ENCODE assay signal across 8 cellular contexts in genomic region chr12:57603758-57604453, GRCh38. TPM values are rescaled to one million over a fixed set of nuclear protein-coding genes. Genes with fewer than 3 reads are reported as not detected.
DNase-seq lines count a peak whose midpoint lies in the region; ATAC-seq and TF ChIP-seq lines count a peak whose summit lies in the region.

No MANE protein-coding gene starts in this region.

- H3K4me3 ChIP-seq in ovary, result peak overlapping the region; percentile 56

- peak overlapping the region; percentile 85 for H3K27ac Mint-ChIP-seq in activated T-cell treated with anti-CD3 and anti-CD28 coated beads, Interleukin-2, amount 50 U/mL, for 24 hours
- H3K27ac Mint-ChIP-seq in activated CD8-positive, alpha-beta T cell treated with anti-CD3 and anti-CD28 coated beads for 36 hours, result peak overlapping the region; percentile 81

- 2 to 7% (median 4%) methylated on average over 6 of the region's 6 CpGs for WGBS in ovary, 3 donors

- H3K36me3 Mint-ChIP-seq in activated T-cell treated with anti-CD3 and anti-CD28 coated beads, Interleukin-2, amount 50 U/mL, for 24 hours (ENCODE audit: low read depth), result peaks cover 49% of the 10 kb centered on the region
- H3K36me3 Mint-ChIP-seq in activated CD8-positive, alpha-beta T cell treated with anti-CD3 and anti-CD28 coated beads for 36 hours (ENCODE audit: low read depth), result peaks cover 19% of the 10 kb centered on the region

- no peak for TF ChIP-seq POLR2A in ovary (IDR thresholded peaks at IDR 0.05)

- H3K4me3 Mint-ChIP-seq in activated T-cell treated with anti-CD3 and anti-CD28 coated beads, Interleukin-2, amount 50 U/mL, for 24 hours, result peak overlapping the region; percentile 79
- H3K4me3 Mint-ChIP-seq in activated CD8-positive, alpha-beta T cell treated with anti-CD3 and anti-CD28 coated beads for 36 hours, result peak overlapping the region; percentile 74

- intact Hi-C loops in activated CD8-positive, alpha-beta T cell treated with anti-CD3 and anti-CD28 coated beads for 36 hours (cut with micrococcal nuclease), result no loop called here
- intact Hi-C loops in Right ventricle myocardium superior (cut with DNase I) (no loop called here), ovary (cut with DNase I) (no loop called here)

- peaks cover 3% of the 10 kb centered on the region for H3K4me1 ChIP-seq in ovary (ENCODE audit: insufficient read depth)

- ATAC-seq in activated CD8-positive, alpha-beta T cell treated with anti-CD3 and anti-CD28 coated beads for 36 hours, result no peak
- peak; percentile 64 for ATAC-seq in Right ventricle myocardium superior (ENCODE audit: poor library complexity)

- H3K4me1 Mint-ChIP-seq in activated T-cell treated with anti-CD3 and anti-CD28 coated beads, Interleukin-2, amount 50 U/mL, for 24 hours (ENCODE audit: low read depth), result peaks cover 29% of the 10 kb centered on the region
- peaks cover 25% of the 10 kb centered on the region for H3K4me1 Mint-ChIP-seq in activated CD8-positive, alpha-beta T cell treated with anti-CD3 and anti-CD28 coated beads for 36 hours (ENCODE audit: low read depth)

- no peak for TF ChIP-seq CTCF in activated CD8-positive, alpha-beta T cell treated with anti-CD3 and anti-CD28 coated beads for 36 hours (IDR thresholded peaks at IDR 0.05)
- TF ChIP-seq CTCF in ovary (IDR thresholded peaks at IDR 0.05), result no peak

- CTCF ChIA-PET in activated CD8-positive, alpha-beta T cell treated with anti-CD3 and anti-CD28 coated beads for 36 hours (lab: Charles Lee), result no interaction called here

- TF ChIP-seq EP300 in ovary (IDR thresholded peaks at IDR 0.05), result no peak

- H3K27me3 Mint-ChIP-seq in activated T-cell treated with anti-CD3 and anti-CD28 coated beads, Interleukin-2, amount 50 U/mL, for 24 hours, result no peaks in the 10 kb centered on the region
- H3K27me3 Mint-ChIP-seq in activated CD8-positive, alpha-beta T cell treated with anti-CD3 and anti-CD28 coated beads for 36 hours, result no peaks in the 10 kb centered on the region

- no peaks in the 10 kb centered on the region for H3K9me3 ChIP-seq in ovary

- H3K36me3 ChIP-seq in ovary, result no peaks in the 10 kb centered on the region

- POLR2A ChIA-PET in activated CD8-positive, alpha-beta T cell treated with anti-CD3 and anti-CD28 coated beads for 36 hours (lab: Charles Lee), result interaction anchor here (0.6 to 4.4 kb wide), 6 partner anchors 8 to 145 kb away, joined by 3 to 27 read pairs (median 3); no protein-coding TSS in a partner anchor

- no peaks in the 10 kb centered on the region for H3K9me3 Mint-ChIP-seq in activated T-cell treated with anti-CD3 and anti-CD28 coated beads, Interleukin-2, amount 50 U/mL, for 24 hours
- H3K9me3 Mint-ChIP-seq in activated CD8-positive, alpha-beta T cell treated with anti-CD3 and anti-CD28 coated beads for 36 hours, result no peaks in the 10 kb centered on the region

- H3K27ac ChIP-seq in ovary, result peak overlapping the region; percentile 94 to 98

- H3K27me3 ChIP-seq in ovary, result no peaks in the 10 kb centered on the region

- DNase-seq in activated T-cell treated with anti-CD3 and anti-CD28 coated beads, Interleukin-2, amount 50 U/mL, for 24 hours, result no peak
- DNase-seq in activated T-cell treated with anti-CD3 and anti-CD28 coated beads for 4 hours (no peak), Right ventricle myocardium superior (no peak), ovary (peak; percentile 61 to 77 (median 65)), NOMO-1 treated with dmso at 0.1 percent for 144 hours (lab: John Stamatoyannopoulos, UW; ENCODE audit: unreplicated experiment) (no peak)
- no peak for DNase-seq in activated CD8-positive, alpha-beta T cell treated with anti-CD3 and anti-CD28 coated beads for 36 hours
- DNase-seq in stimulated activated CD4-positive, alpha-beta T cell treated with anti-CD3 and anti-CD28 coated beads, Interleukin-12 subunit alpha, Interleukin-12 subunit beta, amount 100 ng/mL, for 4 hours, result no peak
- no peak for DNase-seq in activated CD4-positive, CD25-positive, alpha-beta regulatory T cell treated with anti-CD3 and anti-CD28 coated beads, Interleukin-2, amount 50 U/mL, for 72 hours

RNA-seq across cellular contexts. Expression of gene DTX3, which starts 0.7 kb away (rescaled TPM):
- 10 to 100 TPM; 13.7 to 15.1 TPM for total RNA-seq in activated CD8-positive, alpha-beta T cell treated with anti-CD3 and anti-CD28 coated beads for 36 hours
- total RNA-seq in Right ventricle myocardium superior (21.7 TPM), ovary (10 to 100 TPM; 50.0 to 75.2 (median 57.8) TPM)
- 10 to 100 TPM; 37.9 to 56.2 TPM for polyA plus RNA-seq in ovary

RNA-seq across cellular contexts. Expression of gene ARHGEF25, which starts 7.3 kb away (rescaled TPM):
- 1 to 10 TPM; 1.1 to 1.2 TPM for total RNA-seq in activated CD8-positive, alpha-beta T cell treated with anti-CD3 and anti-CD28 coated beads for 36 hours
- total RNA-seq in Right ventricle myocardium superior, result 14.3 TPM
- 10 to 100 TPM; 22.1 to 48.4 (median 37.1) TPM for total RNA-seq in ovary
- 10 to 100 TPM; 47.4 to 48.8 TPM for polyA plus RNA-seq in ovary

RNA-seq across cellular contexts. Expression of gene PIP4K2C, which starts 12.9 kb away (rescaled TPM):
- 10 to 100 TPM; 10.7 to 12.3 TPM for total RNA-seq in activated CD8-positive, alpha-beta T cell treated with anti-CD3 and anti-CD28 coated beads for 36 hours
- total RNA-seq in Right ventricle myocardium superior (12.4 TPM), ovary (10 to 100 TPM; 16.9 to 30.4 (median 21.2) TPM)
- 10 to 100 TPM; 13.1 to 42.0 TPM for polyA plus RNA-seq in ovary

RNA-seq across cellular contexts. Expression of gene B4GALNT1, which starts 29.1 kb away (rescaled TPM):
- 1 to 10 TPM in 1 of 2 experiments, under 1 TPM in 1; 0.61 to 1.4 TPM for total RNA-seq in activated CD8-positive, alpha-beta T cell treated with anti-CD3 and anti-CD28 coated beads for 36 hours
- total RNA-seq in Right ventricle myocardium superior, result 5.6 TPM
- 1 to 10 TPM in 1 of 7 donors, under 1 TPM in 6; 0.28 to 1.5 (median 0.56) TPM for total RNA-seq in ovary
- polyA plus RNA-seq in ovary, result 1 to 10 TPM in 1 of 2 donors, under 1 TPM in 1; 0.22 to 1.3 TPM

RNA-seq across cellular contexts. Expression of gene KIF5A, which starts 54.1 kb away (rescaled TPM):
- total RNA-seq in activated CD8-positive, alpha-beta T cell treated with anti-CD3 and anti-CD28 coated beads for 36 hours, result 1 to 10 TPM; 1.2 to 1.3 TPM
- total RNA-seq in Right ventricle myocardium superior, result 0.08 TPM
- total RNA-seq in ovary, result under 1 TPM in 6 of 7 donors, not detected in 1; 0.08 to 0.48 (median 0.30) TPM
- polyA plus RNA-seq in ovary, result under 1 TPM; 0.15 to 0.48 TPM

Comparison
In these comparisons a context has a peak if more than half of its experiments do, and no peak if none do; other contexts are left out.
1. DNase-seq: peak in ovary (5 of 5); none in activated T-cell treated with anti-CD3 and anti-CD28 coated beads, Interleukin-2, amount 50 U/mL, for 24 hours (single experiment), activated T-cell treated with anti-CD3 and anti-CD28 coated beads for 4 hours (single experiment), activated CD8-positive, alpha-beta T cell treated with anti-CD3 and anti-CD28 coated beads for 36 hours (single experiment), Right ventricle myocardium superior (single experiment), stimulated activated CD4-positive, alpha-beta T cell treated with anti-CD3 and anti-CD28 coated beads, Interleukin-12 subunit alpha, Interleukin-12 subunit beta, amount 100 ng/mL, for 4 hours (single experiment), NOMO-1 treated with dmso at 0.1 percent for 144 hours (single experiment) and activated CD4-positive, CD25-positive, alpha-beta regulatory T cell treated with anti-CD3 and anti-CD28 coated beads, Interleukin-2, amount 50 U/mL, for 72 hours (single experiment).